Comparison of ENCODE assay signal across 16 cellular contexts in genomic region chr21:15659768-15660423, GRCh38.
DNase-seq lines count a peak whose midpoint lies in the region; ATAC-seq and TF ChIP-seq lines count a peak whose summit lies in the region.
"Had no signal": no experiment of that assay in that cellular context is flagged by ENCODE, and none has a peak within 500 bp of the region (broad histone marks: within the 10 kb centered on the region; RNA-seq: fewer than 3 reads in every experiment).

No MANE protein-coding gene starts in this region.

- intact Hi-C loops in mucosa of descending colon (cut with DNase I, micrococcal nuclease), result no loop called here

- H3K4me3 ChIP-seq in epithelial cell of proximal tubule (ENCODE audit: low read depth, low read length), result no peak overlapping the region
- H3K4me3 ChIP-seq in mucosa of descending colon, result no peak overlapping the region
- H3K4me3 ChIP-seq in effector memory CD4-positive, alpha-beta T cell (ENCODE audit: insufficient read depth, low read depth, low read length, poor library complexity, severe bottlenecking), result no peak overlapping the region
- H3K4me3 ChIP-seq: esophagus muscularis mucosa, GM12878 had no signal

- no peaks in the 10 kb centered on the region for H3K9me3 ChIP-seq in mucosa of descending colon
- no peaks in the 10 kb centered on the region for H3K9me3 ChIP-seq in effector memory CD4-positive, alpha-beta T cell (ENCODE audit: control insufficient read depth, low read length)
- no peaks in the 10 kb centered on the region for H3K9me3 ChIP-seq in T-helper 17 cell (ENCODE audit: control insufficient read depth, low read length, poor library complexity, severe bottlenecking)
- H3K9me3 ChIP-seq: esophagus muscularis mucosa had no signal

- H3K4me1 Mint-ChIP-seq in T-helper 17 cell, result no peaks in the 10 kb centered on the region
- H3K4me1 Mint-ChIP-seq: central memory CD8-positive, alpha-beta T cell had no signal

- TF ChIP-seq CTCF in epithelial cell of proximal tubule (conservative IDR thresholded peaks at IDR 0.05; ENCODE audit: low read depth, low read length), result no peak
- no peak for TF ChIP-seq CTCF in mucosa of descending colon (IDR thresholded peaks at IDR 0.05)

- DNase-seq in HuH-7.5 (ENCODE audit: low spot score) (peak; percentile 15), epithelial cell of proximal tubule (ENCODE audit: low read depth) (peak; percentile 89), mucosa of descending colon (peak in 2 of 3 donors; percentile 33 to 82), T-helper 17 cell (no peak), SIG-M5 treated with dmso at 0.1 percent for 504 hours (lab: John Stamatoyannopoulos, UW; ENCODE audit: unreplicated experiment) (no peak), AML-193 (lab: John Stamatoyannopoulos, UW) (no peak)
- DNase-seq in effector memory CD4-positive, alpha-beta T cell, result no peak
- DNase-seq: activated naive CD4-positive, alpha-beta T cell treated with anti-CD3 and anti-CD28 coated beads, Interleukin-2, amount 50 U/mL, for 16 hours; DMS 273 treated with DMSO at 0.1 percent for 48 hours; NCI-H2029 had no signal

- no peaks in the 10 kb centered on the region for H3K27me3 ChIP-seq in effector memory CD4-positive, alpha-beta T cell (replicated peaks; ENCODE audit: control insufficient read depth, insufficient read depth, low read length, poor library complexity, severe bottlenecking)
- H3K27me3 ChIP-seq: esophagus muscularis mucosa had no signal

- no peaks in the 10 kb centered on the region for H3K36me3 Mint-ChIP-seq in T-helper 17 cell (ENCODE audit: low read depth)

- no peaks in the 10 kb centered on the region for H3K36me3 ChIP-seq in mucosa of descending colon (ENCODE audit: low read depth)
- no peaks in the 10 kb centered on the region for H3K36me3 ChIP-seq in effector memory CD4-positive, alpha-beta T cell (ENCODE audit: control insufficient read depth, insufficient read depth, low read length)
- H3K36me3 ChIP-seq: esophagus muscularis mucosa had no signal

- H3K27ac ChIP-seq in effector memory CD4-positive, alpha-beta T cell (ENCODE audit: insufficient read depth, low read length, poor library complexity, severe bottlenecking), result no peak overlapping the region
- H3K27ac ChIP-seq: esophagus muscularis mucosa, KMS-11 had no signal

- peaks cover 11% of the 10 kb centered on the region for H3K27me3 Mint-ChIP-seq in T-helper 17 cell

- H3K4me3 Mint-ChIP-seq in T-helper 17 cell, result no peak overlapping the region
- H3K4me3 Mint-ChIP-seq: central memory CD8-positive, alpha-beta T cell had no signal

- H3K4me1 ChIP-seq in mucosa of descending colon (ENCODE audit: low read depth), result no peaks in the 10 kb centered on the region
- no peaks in the 10 kb centered on the region for H3K4me1 ChIP-seq in effector memory CD4-positive, alpha-beta T cell (ENCODE audit: control insufficient read depth, insufficient read depth, low read length, poor library complexity, severe bottlenecking)

- ATAC-seq in mucosa of descending colon, result peak; percentile 99
- no peak for ATAC-seq in T-helper 17 cell
- ATAC-seq: GM12878, Right ventricle myocardium inferior, sciatic nerve had no signal

- H3K27ac Mint-ChIP-seq in T-helper 17 cell, result no peak overlapping the region

Comparison
In these comparisons a context has a peak if more than half of its experiments do, and no peak if none do; other contexts are left out.
1. DNase-seq: peak in HuH-7.5 (single experiment), epithelial cell of proximal tubule (single experiment) and mucosa of descending colon (2 of 3); none in effector memory CD4-positive, alpha-beta T cell (0 of 3), T-helper 17 cell (0 of 3), SIG-M5 treated with dmso at 0.1 percent for 504 hours (single experiment) and AML-193 (0 of 2).